10 cellular contexts compared by ENCODE assay signal in genomic region chr3:139824864-139825263, GRCh38.
"Had no signal": no experiment of that assay in that cellular context is flagged by ENCODE, and none has a peak within 500 bp of the region (broad histone marks: within the 10 kb centered on the region; RNA-seq: fewer than 3 reads in every experiment).

No MANE protein-coding gene starts in this region.

- FAIRE-seq: HepG2 had no signal

- H3K9me3 ChIP-seq: HAP-1 had no signal

- H2AFZ ChIP-seq: GM23248 had no signal

- ATAC-seq: HCT116, HepG2 had no signal

- H3K4me3 Mint-ChIP-seq: HFFc6, IgD-negative memory B cell had no signal

- H3K27ac Mint-ChIP-seq: HFFc6, IgD-negative memory B cell had no signal

- H3K27ac ChIP-seq: GM23248, HL-60 had no signal

- H3K4me1 ChIP-seq: HAP-1 had no signal

- H3K9ac ChIP-seq: GM23248 had no signal

- DNase-seq: GM23248, GOT3, H7, HFFc6, KG1 had no signal

- H3K27me3 Mint-ChIP-seq: IgD-negative memory B cell had no signal

- H3K36me3 Mint-ChIP-seq: IgD-negative memory B cell had no signal

- H3K4me3 ChIP-seq: GM23248, HAP-1 had no signal

- H3K36me3 ChIP-seq: HAP-1 had no signal

- H3K4me1 Mint-ChIP-seq: IgD-negative memory B cell had no signal
